Comparison of ENCODE assay signal across 1 cellular context in genomic region chr7:4006687-4007086, GRCh38.
TF ChIP-seq lines count a peak whose summit lies in the region.

No MANE protein-coding gene starts in this region.

TF ChIP-seq in HepG2, 621 proteins besides CTCF, POLR2A, EP300 and RAD21 (continued from another document and continues in another):
- TF ChIP-seq ZNF704 (CRISPR knock-in tag; IDR thresholded peaks at IDR 0.05; ENCODE audit: borderline replicate concordance), result no peak
- TF ChIP-seq IRF9 (CRISPR knock-in tag; IDR thresholded peaks at IDR 0.05; ENCODE audit: borderline replicate concordance), result no peak
- TF ChIP-seq HES4 (CRISPR knock-in tag; IDR thresholded peaks at IDR 0.05; ENCODE audit: borderline replicate concordance), result no peak
- no peak for TF ChIP-seq NFAT5 (CRISPR knock-in tag; IDR thresholded peaks at IDR 0.05)
- TF ChIP-seq ZFP91 (CRISPR knock-in tag; IDR thresholded peaks at IDR 0.05; ENCODE audit: borderline replicate concordance), result peak; percentile 56; the same call in 1 of the 2 replicates
- TF ChIP-seq TCF12 (IDR thresholded peaks at IDR 0.05), result no peak
- no peak for TF ChIP-seq TCF12 (CRISPR knock-in tag; IDR thresholded peaks at IDR 0.05)
- TF ChIP-seq, protein P1, sequence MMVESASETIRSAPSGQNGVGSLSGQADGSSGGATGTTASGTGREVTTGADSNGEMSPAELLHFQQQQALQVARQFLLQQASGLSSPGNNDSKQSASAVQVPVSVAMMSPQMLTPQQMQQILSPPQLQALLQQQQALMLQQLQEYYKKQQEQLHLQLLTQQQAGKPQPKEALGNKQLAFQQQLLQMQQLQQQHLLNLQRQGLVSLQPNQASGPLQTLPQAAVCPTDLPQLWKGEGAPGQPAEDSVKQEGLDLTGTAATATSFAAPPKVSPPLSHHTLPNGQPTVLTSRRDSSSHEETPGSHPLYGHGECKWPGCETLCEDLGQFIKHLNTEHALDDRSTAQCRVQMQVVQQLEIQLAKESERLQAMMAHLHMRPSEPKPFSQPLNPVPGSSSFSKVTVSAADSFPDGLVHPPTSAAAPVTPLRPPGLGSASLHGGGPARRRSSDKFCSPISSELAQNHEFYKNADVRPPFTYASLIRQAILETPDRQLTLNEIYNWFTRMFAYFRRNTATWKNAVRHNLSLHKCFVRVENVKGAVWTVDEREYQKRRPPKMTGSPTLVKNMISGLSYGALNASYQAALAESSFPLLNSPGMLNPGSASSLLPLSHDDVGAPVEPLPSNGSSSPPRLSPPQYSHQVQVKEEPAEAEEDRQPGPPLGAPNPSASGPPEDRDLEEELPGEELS (CRISPR knock-in tag; IDR thresholded peaks at IDR 0.05), result peak; percentile 83
- no peak for TF ChIP-seq ZBTB7B (CRISPR knock-in tag; IDR thresholded peaks at IDR 0.05)
- TF ChIP-seq ZNF12 (CRISPR knock-in tag; IDR thresholded peaks at IDR 0.05), result no peak
- TF ChIP-seq SSRP1 (CRISPR knock-in tag; IDR thresholded peaks at IDR 0.05), result no peak
- TF ChIP-seq ZNF24 (IDR thresholded peaks at IDR 0.05), result no peak
- no peak for TF ChIP-seq MED8 (CRISPR knock-in tag; IDR thresholded peaks at IDR 0.05; ENCODE audit: insufficient replicate concordance)
- TF ChIP-seq GABPB1 (CRISPR knock-in tag; IDR thresholded peaks at IDR 0.05), result no peak; the same call in 1 of the 2 replicates
- TF ChIP-seq ZFP36L1 (CRISPR knock-in tag; IDR thresholded peaks at IDR 0.05), result no peak
- no peak for TF ChIP-seq DBP (CRISPR knock-in tag; IDR thresholded peaks at IDR 0.05; ENCODE audit: not compliant biosample characterization)
- TF ChIP-seq TERF1 (CRISPR knock-in tag; IDR thresholded peaks at IDR 0.05), result no peak
- peak; percentile 78 for TF ChIP-seq ZNF501 (CRISPR knock-in tag; IDR thresholded peaks at IDR 0.05)
- TF ChIP-seq ZNF83 (CRISPR knock-in tag; IDR thresholded peaks at IDR 0.05; ENCODE audit: borderline replicate concordance), result no peak
- peak; percentile 39; the same call in 1 of the 2 replicates for TF ChIP-seq FOXJ3 (CRISPR knock-in tag; IDR thresholded peaks at IDR 0.05; ENCODE audit: borderline replicate concordance)
- no peak for TF ChIP-seq ZBTB42 (CRISPR knock-in tag; IDR thresholded peaks at IDR 0.05)
- no peak for TF ChIP-seq SATB2 (CRISPR knock-in tag; IDR thresholded peaks at IDR 0.05)
- TF ChIP-seq GTF2F1 (IDR thresholded peaks at IDR 0.05; ENCODE audit: low read length), result no peak
- TF ChIP-seq, protein P2, sequence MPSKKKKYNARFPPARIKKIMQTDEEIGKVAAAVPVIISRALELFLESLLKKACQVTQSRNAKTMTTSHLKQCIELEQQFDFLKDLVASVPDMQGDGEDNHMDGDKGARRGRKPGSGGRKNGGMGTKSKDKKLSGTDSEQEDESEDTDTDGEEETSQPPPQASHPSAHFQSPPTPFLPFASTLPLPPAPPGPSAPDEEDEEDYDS (CRISPR knock-in tag; IDR thresholded peaks at IDR 0.05), result peak; percentile 21; the same call in 1 of the 2 replicates
- TF ChIP-seq ZNF639 (CRISPR knock-in tag; conservative IDR thresholded peaks at IDR 0.05), result no peak
- TF ChIP-seq, protein P3, sequence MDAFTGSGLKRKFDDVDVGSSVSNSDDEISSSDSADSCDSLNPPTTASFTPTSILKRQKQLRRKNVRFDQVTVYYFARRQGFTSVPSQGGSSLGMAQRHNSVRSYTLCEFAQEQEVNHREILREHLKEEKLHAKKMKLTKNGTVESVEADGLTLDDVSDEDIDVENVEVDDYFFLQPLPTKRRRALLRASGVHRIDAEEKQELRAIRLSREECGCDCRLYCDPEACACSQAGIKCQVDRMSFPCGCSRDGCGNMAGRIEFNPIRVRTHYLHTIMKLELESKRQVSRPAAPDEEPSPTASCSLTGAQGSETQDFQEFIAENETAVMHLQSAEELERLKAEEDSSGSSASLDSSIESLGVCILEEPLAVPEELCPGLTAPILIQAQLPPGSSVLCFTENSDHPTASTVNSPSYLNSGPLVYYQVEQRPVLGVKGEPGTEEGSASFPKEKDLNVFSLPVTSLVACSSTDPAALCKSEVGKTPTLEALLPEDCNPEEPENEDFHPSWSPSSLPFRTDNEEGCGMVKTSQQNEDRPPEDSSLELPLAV (CRISPR knock-in tag; conservative IDR thresholded peaks at IDR 0.05; ENCODE audit: low read depth), result no peak
- no peak for TF ChIP-seq NCOA1 (CRISPR knock-in tag; IDR thresholded peaks at IDR 0.05)
- TF ChIP-seq EHMT2 (IDR thresholded peaks at IDR 0.05; ENCODE audit: borderline replicate concordance, low read depth, low read length), result no peak
- TF ChIP-seq NPAS2 (CRISPR knock-in tag; IDR thresholded peaks at IDR 0.05; ENCODE audit: borderline replicate concordance), result no peak
- peak; percentile 92 for TF ChIP-seq FOXA3 (CRISPR knock-in tag; IDR thresholded peaks at IDR 0.05)
- no peak for TF ChIP-seq ETV6 (CRISPR knock-in tag; conservative IDR thresholded peaks at IDR 0.05)
- TF ChIP-seq ZNF124 (CRISPR knock-in tag; IDR thresholded peaks at IDR 0.05), result no peak
- no peak for TF ChIP-seq SOX6 (IDR thresholded peaks at IDR 0.05)
- peak; percentile 53; the same call in 1 of the 2 replicates for TF ChIP-seq SOX6 (CRISPR knock-in tag; IDR thresholded peaks at IDR 0.05)
- peak; percentile 44; the same call in 1 of the 2 replicates for TF ChIP-seq ZNF430 (CRISPR knock-in tag; IDR thresholded peaks at IDR 0.05)
- TF ChIP-seq PRDM4 (CRISPR knock-in tag; IDR thresholded peaks at IDR 0.05; ENCODE audit: borderline replicate concordance), result no peak
- TF ChIP-seq ZIK1 (CRISPR knock-in tag; IDR thresholded peaks at IDR 0.05; ENCODE audit: borderline replicate concordance, low read depth), result no peak
- no peak for TF ChIP-seq PHF5A (CRISPR knock-in tag; IDR thresholded peaks at IDR 0.05; ENCODE audit: low read depth, unreplicated experiment)
- TF ChIP-seq U2AF1 (optimal IDR thresholded peaks at IDR 0.05; ENCODE audit: low read depth, low read length), result no peak
